Comparison of ENCODE assay signal across 14 cellular contexts in the genomic region with DNA sequence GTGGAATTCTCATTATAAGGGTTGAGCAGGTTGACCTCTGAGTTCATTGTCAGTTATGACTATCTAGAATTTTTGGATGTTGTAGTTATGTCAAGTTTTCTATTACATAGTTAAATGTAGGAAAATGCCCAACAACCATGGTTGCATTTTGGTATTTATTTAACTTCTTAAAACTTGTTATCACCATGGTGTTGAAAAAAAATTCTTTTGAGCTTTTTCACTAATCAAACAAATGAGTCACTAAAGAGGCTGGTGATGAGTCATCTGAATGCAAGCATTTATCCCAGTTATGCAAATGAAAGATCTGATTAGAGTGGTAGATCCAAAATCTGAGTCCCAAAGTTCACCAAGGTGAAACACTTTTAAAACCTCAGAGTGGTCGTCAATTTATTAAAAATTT.
DNase-seq lines count a peak whose midpoint lies in the region; ATAC-seq lines count a peak whose summit lies in the region.
"Had no signal": no experiment of that assay in that cellular context is flagged by ENCODE, and none has a peak within 500 bp of the region (broad histone marks: within the 10 kb centered on the region; RNA-seq: fewer than 3 reads in every experiment).

No MANE protein-coding gene starts in this region.

- no peaks in the 10 kb centered on the region for H3K27me3 Mint-ChIP-seq in activated T-helper 2 cell treated with anti-CD3 and anti-CD28 coated beads, Interferon-gamma antibody, Interleukin-2, Interleukin-4, amounts not matched to agents 10 μg/mL and 5 μg/mL and 100 μg/mL, durations not matched to agents 14 hours and 24 hours and 36 hours (ENCODE audit: low read depth)

- peak; percentile 89 for DNase-seq in A172 (ENCODE audit: low spot score)
- DNase-seq in HS-27A (ENCODE audit: low read depth) = peak; percentile 63
- DNase-seq in amniotic epithelial cell (ENCODE audit: low read depth) = peak; percentile 86
- peak; percentile 65 for DNase-seq in glomerular visceral epithelial cell (ENCODE audit: extremely low spot score)
- DNase-seq in amniotic stem cell (lab: John Stamatoyannopoulos, UW) = no peak
- no peak for DNase-seq in activated T-helper 2 cell treated with anti-CD3 and anti-CD28 coated beads, Interferon-gamma antibody, Interleukin-2, Interleukin-4, amounts not matched to agents 10 μg/mL and 5 μg/mL and 100 μg/mL, durations not matched to agents 14 hours and 24 hours and 36 hours (ENCODE audit: low spot score)
- DNase-seq: activated CD4-positive, alpha-beta T cell treated with anti-CD3 and anti-CD28 coated beads, Interleukin-2, amount 50 U/mL, for 1 hour; activated gamma-delta T cell; cortex of kidney; GDM1; NCI-H2227 treated with DMSO at 0.1 percent for 48 hours; stimulated activated CD4-positive, alpha-beta T cell treated with anti-CD3 and anti-CD28 coated beads, Interleukin-12 subunit alpha, Interleukin-12 subunit beta, amount 100 ng/mL, for 4 hours had no signal

- no peak overlapping the region for H3K27ac Mint-ChIP-seq in activated T-helper 2 cell treated with anti-CD3 and anti-CD28 coated beads, Interferon-gamma antibody, Interleukin-2, Interleukin-4, amounts not matched to agents 10 μg/mL and 5 μg/mL and 100 μg/mL, durations not matched to agents 14 hours and 24 hours and 36 hours

- H3K36me3 Mint-ChIP-seq in activated T-helper 2 cell treated with anti-CD3 and anti-CD28 coated beads, Interferon-gamma antibody, Interleukin-2, Interleukin-4, amounts not matched to agents 10 μg/mL and 5 μg/mL and 100 μg/mL, durations not matched to agents 14 hours and 24 hours and 36 hours (ENCODE audit: low read depth) = no peaks in the 10 kb centered on the region

- peaks cover 4% of the 10 kb centered on the region for H3K9me3 Mint-ChIP-seq in activated T-helper 2 cell treated with anti-CD3 and anti-CD28 coated beads, Interferon-gamma antibody, Interleukin-2, Interleukin-4, amounts not matched to agents 10 μg/mL and 5 μg/mL and 100 μg/mL, durations not matched to agents 14 hours and 24 hours and 36 hours

- ATAC-seq in GM19463 (IDR thresholded peaks at IDR 0.05; ENCODE audit: unreplicated experiment) = no peak
- no peak for ATAC-seq in HG02571 (IDR thresholded peaks at IDR 0.05; ENCODE audit: unreplicated experiment)

- no peak overlapping the region for H3K4me3 Mint-ChIP-seq in activated T-helper 2 cell treated with anti-CD3 and anti-CD28 coated beads, Interferon-gamma antibody, Interleukin-2, Interleukin-4, amounts not matched to agents 10 μg/mL and 5 μg/mL and 100 μg/mL, durations not matched to agents 14 hours and 24 hours and 36 hours (ENCODE audit: low read depth)

- H3K4me1 Mint-ChIP-seq in activated T-helper 2 cell treated with anti-CD3 and anti-CD28 coated beads, Interferon-gamma antibody, Interleukin-2, Interleukin-4, amounts not matched to agents 10 μg/mL and 5 μg/mL and 100 μg/mL, durations not matched to agents 14 hours and 24 hours and 36 hours (ENCODE audit: low read depth) = no peaks in the 10 kb centered on the region

- intact Hi-C loops in activated T-helper 2 cell treated with anti-CD3 and anti-CD28 coated beads, Interferon-gamma antibody, Interleukin-2, Interleukin-4, amounts not matched to agents 10 μg/mL and 5 μg/mL and 100 μg/mL, durations not matched to agents 14 hours and 24 hours and 36 hours (cut with micrococcal nuclease) = no loop called here

Comparison
In these comparisons a context has a peak if more than half of its experiments do, and no peak if none do; other contexts are left out.
1. DNase-seq: peak in A172 (single experiment), HS-27A (single experiment), amniotic epithelial cell (single experiment) and glomerular visceral epithelial cell (single experiment); none in amniotic stem cell (single experiment) and activated T-helper 2 cell treated with anti-CD3 and anti-CD28 coated beads, Interferon-gamma antibody, Interleukin-2, Interleukin-4, amounts not matched to agents 10 μg/mL and 5 μg/mL and 100 μg/mL, durations not matched to agents 14 hours and 24 hours and 36 hours (single experiment).